ENCODE assay signal across 37 cellular contexts in genomic region chr5:61591859-61592258, GRCh38.
DNase-seq lines count a peak whose midpoint lies in the region; ATAC-seq, FAIRE-seq and TF ChIP-seq lines count a peak whose summit lies in the region.
"Had no signal": no experiment of that assay in that cellular context is flagged by ENCODE, and none has a peak within 500 bp of the region (broad histone marks: within the 10 kb centered on the region; RNA-seq: fewer than 3 reads in every experiment).

No MANE protein-coding gene starts in this region.

- in situ Hi-C loops in HepG2 (cut with HindIII; ENCODE audit: extremely low pct_ligation_motif_present, low pct_unique_long_range_greater_than_20kb): no loop called here

- no peaks in the 10 kb centered on the region for H3K36me3 ChIP-seq in HepG2 (replicated peaks in 1 of 2; ENCODE audit: control insufficient read depth in 1 of 2, insufficient read depth in 2 of 2, low read length in 2 of 2)
- H3K36me3 ChIP-seq in right lobe of liver: no peaks in the 10 kb centered on the region
- H3K36me3 ChIP-seq in bronchial epithelial cell (ENCODE audit: control insufficient read depth, insufficient read depth, low read length): no peaks in the 10 kb centered on the region
- H3K36me3 ChIP-seq in upper lobe of right lung: no peaks in the 10 kb centered on the region
- H3K36me3 ChIP-seq: BE2C; BLaER1; BLaER1 treated with 17β-estradiol and CSF1 and Interleukin-3, amounts not matched to agents 10 nM and 100 nM had no signal

- no peaks in the 10 kb centered on the region for H3K79me2 ChIP-seq in HepG2 (ENCODE audit: insufficient read depth, low read length)

- peaks cover 9% of the 10 kb centered on the region for H3K9me3 Mint-ChIP-seq in neural crest cell
- peaks cover 7% of the 10 kb centered on the region for H3K9me3 Mint-ChIP-seq in osteocyte (ENCODE audit: unreplicated experiment)
- H3K9me3 Mint-ChIP-seq in activated CD4-positive, alpha-beta T cell treated with anti-CD3 and anti-CD28 coated beads, Interleukin-2, amount 10 ng/mL, durations not matched to agents 24 days and 14 days: no peaks in the 10 kb centered on the region
- H3K9me3 Mint-ChIP-seq: CD4-positive, alpha-beta T cell had no signal

- TF ChIP-seq CTCF in HepG2 (CRISPR knock-in tag; IDR thresholded peaks at IDR 0.05): no peak
- TF ChIP-seq CTCF in right lobe of liver (IDR thresholded peaks at IDR 0.05): no peak
- no peak for TF ChIP-seq CTCF in bronchial epithelial cell (IDR thresholded peaks at IDR 0.05; ENCODE audit: insufficient read depth, low read length, severe bottlenecking)
- no peak for TF ChIP-seq CTCF in neural crest cell (conservative IDR thresholded peaks at IDR 0.05)
- TF ChIP-seq CTCF in osteocyte (IDR thresholded peaks at IDR 0.05): no peak
- TF ChIP-seq CTCF in upper lobe of right lung (IDR thresholded peaks at IDR 0.05): no peak

- H3K9me3 ChIP-seq in HepG2 (ENCODE audit: low read length) (no peaks in the 10 kb centered on the region), right lobe of liver (no peaks in the 10 kb centered on the region), upper lobe of right lung (no peaks in the 10 kb centered on the region)
- H3K9me3 ChIP-seq: A549, BE2C, BLaER1 had no signal

- H3K27ac ChIP-seq in HepG2 (ENCODE audit: extremely low read length, insufficient read depth, low read length) (no peak overlapping the region), right lobe of liver (no peak overlapping the region), upper lobe of right lung (no peak overlapping the region)
- H3K27ac ChIP-seq: 22Rv1; BLaER1; BLaER1 treated with 17β-estradiol and CSF1 and Interleukin-3, amounts not matched to agents 10 nM and 100 nM; C4-2B had no signal

- H3K27ac Mint-ChIP-seq in neural crest cell (ENCODE audit: unreplicated experiment) (peak overlapping the region; percentile 76), osteocyte (ENCODE audit: unreplicated experiment) (no peak overlapping the region)
- H3K27ac Mint-ChIP-seq in activated CD4-positive, alpha-beta T cell treated with anti-CD3 and anti-CD28 coated beads, Interleukin-2, amount 10 ng/mL, durations not matched to agents 24 days and 14 days: no peak overlapping the region
- H3K27ac Mint-ChIP-seq: B cell; CD14-positive monocyte; CD4-positive, alpha-beta memory T cell; CD4-positive, alpha-beta T cell; CD4-positive, CD25-positive, alpha-beta regulatory T cell; CD8-positive, alpha-beta memory T cell; CD8-positive, alpha-beta T cell had no signal

- TF ChIP-seq RAD21 in HepG2 (CRISPR knock-in tag; IDR thresholded peaks at IDR 0.05): no peak

- ATAC-seq in HepG2 (no peak), right lobe of liver (no peak), upper lobe of right lung (no peak), GM21825 (IDR thresholded peaks at IDR 0.05; ENCODE audit: unreplicated experiment) (no peak)
- ATAC-seq: A549; CD8-positive, alpha-beta T cell had no signal

- H4K20me1 ChIP-seq in HepG2 (ENCODE audit: insufficient read depth, low read length): no peaks in the 10 kb centered on the region
- H4K20me1 ChIP-seq: BLaER1; BLaER1 treated with 17β-estradiol and CSF1 and Interleukin-3, amounts not matched to agents 10 nM and 100 nM had no signal

- no peak overlapping the region for H3K9ac ChIP-seq in HepG2 (ENCODE audit: insufficient read depth, low read depth, low read length)
- H3K9ac ChIP-seq: BLaER1; BLaER1 treated with 17β-estradiol and CSF1 and Interleukin-3, amounts not matched to agents 10 nM and 100 nM had no signal

- H3K4me3 Mint-ChIP-seq in neural crest cell (no peak overlapping the region), osteocyte (ENCODE audit: unreplicated experiment) (no peak overlapping the region)
- H3K4me3 Mint-ChIP-seq in activated CD4-positive, alpha-beta T cell treated with anti-CD3 and anti-CD28 coated beads, Interleukin-2, amount 10 ng/mL, durations not matched to agents 24 days and 14 days: no peak overlapping the region
- H3K4me3 Mint-ChIP-seq: B cell; CD14-positive monocyte; CD4-positive, alpha-beta memory T cell; CD4-positive, alpha-beta T cell; CD4-positive, CD25-positive, alpha-beta regulatory T cell; CD8-positive, alpha-beta memory T cell; CD8-positive, alpha-beta T cell had no signal

- FAIRE-seq in HepG2 (lab: Jason Lieb, UNC) (no peak), bronchial epithelial cell (lab: Jason Lieb, UNC) (peak; percentile 43)
- FAIRE-seq: A204.1, A549, D721Med had no signal

- H3K4me1 ChIP-seq in HepG2 (ENCODE audit: insufficient read depth, low read length) (peaks cover 7% of the 10 kb centered on the region; the same call in 1 of the 2 replicates), right lobe of liver (peaks cover 0 to 11% (median 0%) of the 10 kb centered on the region in 4 donors), upper lobe of right lung (no peaks in the 10 kb centered on the region)
- H3K4me1 ChIP-seq: Caco-2 had no signal

- CTCF ChIA-PET in HepG2 (lab: Yijun Ruan, JAX; ENCODE audit: low intra/inter-chr PET ratio, low total read pairs): no interaction called here

- POLR2A ChIA-PET in HepG2 (lab: Yijun Ruan, JAX): no interaction called here

- 81% methylated on average over 2 of the region's 4 CpGs for WGBS in HepG2 (ENCODE audit: low lambda C conversion rate)
- 89% methylated on average over 4 of the region's 4 CpGs for WGBS in right lobe of liver (ENCODE audit: insufficient coverage, low coverage, low lambda C conversion rate, missing lambda C conversion rate)

- H3K4me1 Mint-ChIP-seq in neural crest cell (peaks cover 6% of the 10 kb centered on the region), osteocyte (ENCODE audit: unreplicated experiment) (peaks cover 4% of the 10 kb centered on the region)
- no peaks in the 10 kb centered on the region for H3K4me1 Mint-ChIP-seq in activated CD4-positive, alpha-beta T cell treated with anti-CD3 and anti-CD28 coated beads, Interleukin-2, amount 10 ng/mL, durations not matched to agents 24 days and 14 days
- H3K4me1 Mint-ChIP-seq: B cell; CD14-positive monocyte; CD4-positive, alpha-beta memory T cell; CD4-positive, CD25-positive, alpha-beta regulatory T cell; CD8-positive, alpha-beta memory T cell had no signal

- BruUV-seq in HepG2 (replicated peaks; lab: Mats Ljungman, UMichigan): no TSS peak

- H3K27me3 Mint-ChIP-seq in neural crest cell (ENCODE audit: low read depth): no peaks in the 10 kb centered on the region
- H3K27me3 Mint-ChIP-seq in osteocyte (ENCODE audit: unreplicated experiment): peaks cover 8% of the 10 kb centered on the region
- H3K27me3 Mint-ChIP-seq in activated CD4-positive, alpha-beta T cell treated with anti-CD3 and anti-CD28 coated beads, Interleukin-2, amount 10 ng/mL, durations not matched to agents 24 days and 14 days: peaks cover 5% of the 10 kb centered on the region
- H3K27me3 Mint-ChIP-seq: CD4-positive, alpha-beta T cell had no signal

- H3K4me3 ChIP-seq in HepG2 (replicated peaks in 1 of 3; ENCODE audit: insufficient read depth in 1 of 3, low read depth in 2 of 3, low read length in 3 of 3) (no peak overlapping the region), right lobe of liver (no peak overlapping the region), bronchial epithelial cell (ENCODE audit: low read depth, low read length) (no peak overlapping the region), upper lobe of right lung (no peak overlapping the region)
- H3K4me3 ChIP-seq: A549; BLaER1; BLaER1 treated with 17β-estradiol and CSF1 and Interleukin-3, amounts not matched to agents 10 nM and 100 nM had no signal

- intact Hi-C loops in HepG2 (cut with micrococcal nuclease; ENCODE audit: unreplicated experiment) (no loop called here), right lobe of liver (cut with DNase I) (no loop called here), upper lobe of right lung (cut with DNase I) (no loop called here)
- intact Hi-C loops in activated CD4-positive, alpha-beta T cell treated with anti-CD3 and anti-CD28 coated beads, Interleukin-2, amount 10 ng/mL, durations not matched to agents 24 days and 14 days (cut with micrococcal nuclease): no loop called here

- no peak overlapping the region for H3K4me2 ChIP-seq in HepG2 (ENCODE audit: low read depth, low read length)
- H3K4me2 ChIP-seq: A549; BLaER1; BLaER1 treated with 17β-estradiol and CSF1 and Interleukin-3, amounts not matched to agents 10 nM and 100 nM had no signal

- H2AFZ ChIP-seq in HepG2 (ENCODE audit: low read length): no peak overlapping the region

- TF ChIP-seq POLR2A in HepG2 (IDR thresholded peaks at IDR 0.05; ENCODE audit: insufficient read depth in 1 of 2, low read depth in 2 of 2, low read length in 2 of 2) (no peak), right lobe of liver (IDR thresholded peaks at IDR 0.05) (no peak)

- no peak for DNase-seq in HepG2 (ENCODE audit: low spot score)
- no peak for DNase-seq in right lobe of liver
- DNase-seq in bronchial epithelial cell (ENCODE audit: low read depth): no peak
- no peak for DNase-seq in neural crest cell (ENCODE audit: low read depth, low spot score)
- DNase-seq in osteocyte (ENCODE audit: extremely low spot score, unreplicated experiment): peak; percentile 54
- DNase-seq in upper lobe of right lung: no peak
- no peak for DNase-seq in activated CD4-positive, alpha-beta T cell treated with anti-CD3 and anti-CD28 coated beads, Interleukin-2, amount 10 ng/mL, durations not matched to agents 24 days and 14 days
- DNase-seq: 8988T; ACHN; AML-193; BE2C; C1 segment of cervical spinal cord; Caco-2; Calu3; CD4-positive, alpha-beta memory T cell; CD4-positive, alpha-beta T cell; CD4-positive, CD25-positive, alpha-beta regulatory T cell; CD8-positive, alpha-beta memory T cell; CD8-positive, alpha-beta T cell; COR-L47; DMS 273 treated with DMSO at 0.1 percent for 48 hours; DMS153; DMS53; DMS79; DMS79 treated with DMSO at 0.1 percent for 48 hours; DND-41; EL had no signal

- peaks cover 3% of the 10 kb centered on the region for H3K36me3 Mint-ChIP-seq in neural crest cell (ENCODE audit: low read depth)
- no peaks in the 10 kb centered on the region for H3K36me3 Mint-ChIP-seq in osteocyte (ENCODE audit: unreplicated experiment)
- no peaks in the 10 kb centered on the region for H3K36me3 Mint-ChIP-seq in activated CD4-positive, alpha-beta T cell treated with anti-CD3 and anti-CD28 coated beads, Interleukin-2, amount 10 ng/mL, durations not matched to agents 24 days and 14 days (ENCODE audit: low read depth)
- H3K36me3 Mint-ChIP-seq: CD14-positive monocyte; CD4-positive, alpha-beta memory T cell; CD4-positive, CD25-positive, alpha-beta regulatory T cell; CD8-positive, alpha-beta memory T cell; CD8-positive, alpha-beta T cell had no signal

- H3K27me3 ChIP-seq in HepG2 (ENCODE audit: control insufficient read depth in 1 of 2, insufficient read depth in 2 of 2, low read length in 2 of 2): no peaks in the 10 kb centered on the region
- no peaks in the 10 kb centered on the region for H3K27me3 ChIP-seq in right lobe of liver
- peaks cover 1% of the 10 kb centered on the region for H3K27me3 ChIP-seq in bronchial epithelial cell (ENCODE audit: control insufficient read depth, insufficient read depth, low read length)
- no peaks in the 10 kb centered on the region for H3K27me3 ChIP-seq in upper lobe of right lung
- H3K27me3 ChIP-seq: BE2C; BLaER1; BLaER1 treated with 17β-estradiol and CSF1 and Interleukin-3, amounts not matched to agents 10 nM and 100 nM had no signal

- TF ChIP-seq EP300 in HepG2 (IDR thresholded peaks at IDR 0.05; ENCODE audit: low read depth in 2 of 2, low read length in 2 of 2) (no peak), HepG2 (CRISPR knock-in tag; IDR thresholded peaks at IDR 0.05; ENCODE audit: borderline replicate concordance) (no peak)

TF ChIP-seq in HepG2, 621 proteins besides CTCF, POLR2A, EP300 and RAD21 (continues in another document):
- TF ChIP-seq HOXA7 (CRISPR knock-in tag; IDR thresholded peaks at IDR 0.05): no peak
